ENCODE assay signal across 8 cellular contexts in the genomic region with DNA sequence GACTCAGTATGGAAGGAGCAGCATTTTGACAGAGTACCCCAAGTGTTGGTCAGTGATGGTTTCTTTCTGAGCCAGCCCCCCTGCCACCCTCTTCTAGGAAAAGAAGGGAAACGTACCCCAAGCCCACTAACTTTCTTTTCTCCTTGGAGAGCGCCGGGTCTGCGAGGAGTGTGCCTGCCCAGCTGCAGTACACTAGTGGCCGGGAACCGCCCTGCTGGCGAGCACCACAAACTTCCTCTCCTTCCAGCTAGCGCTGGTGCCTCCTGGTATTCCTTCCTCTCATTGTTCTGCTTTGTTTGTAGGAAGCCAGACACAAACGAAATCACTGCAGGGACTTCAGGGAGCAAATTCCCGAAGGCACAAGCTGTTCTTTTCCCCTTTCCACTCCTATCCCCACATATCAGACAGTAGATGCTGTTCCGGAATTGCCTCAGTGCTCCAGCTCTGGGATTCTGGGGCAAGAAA. TPM values are rescaled to one million over a fixed set of nuclear protein-coding genes. Genes with fewer than 3 reads are reported as not detected.
A peak's percentile ranks its signal among the peaks of the same experiment; 100 is the strongest.
DNase-seq lines count a peak whose midpoint lies in the region; ATAC-seq, FAIRE-seq and TF ChIP-seq lines count a peak whose summit lies in the region.

No MANE protein-coding gene starts in this region.

- H3K14ac ChIP-seq in H1 (ENCODE audit: insufficient read length) = no peak overlapping the region

- H3K4me2 ChIP-seq in H1 (ENCODE audit: insufficient read depth in 1 of 2, low read depth in 2 of 2, low read length in 2 of 2) = peak overlapping the region; percentile 96 to 97

- CTCF ChIA-PET in H1 (lab: Charles Lee; ENCODE audit: partially characterized antibody) = interaction anchor here (0.6 to 1.3 kb wide), 12 partner anchors 10 to 1330 kb away, joined by 3 to 5 read pairs (median 3); no protein-coding TSS in a partner anchor

- H2AFZ ChIP-seq in H1 (ENCODE audit: low read length) = 0 out of 2 replicates have a peak overlapping the region, but pooled peaks have one; percentile 20

- peak overlapping the region; percentile 33 to 70 (median 50); a peak in 7 of 8 replicates for H3K4me3 ChIP-seq in H1 (ENCODE audit: extremely low read depth in 1 of 4, insufficient read depth in 2 of 4, low read depth in 3 of 4, low read length in 4 of 4)

- peaks cover 3 to 10% (median 7%) of the 10 kb centered on the region in 4 experiments for H3K4me1 ChIP-seq in H1 (replicated peaks in 1 of 4; ENCODE audit: control insufficient read depth in 3 of 4, insufficient read depth in 4 of 4, low read length in 3 of 4)

- H4K5ac ChIP-seq in H1 (ENCODE audit: insufficient read length, low read depth, low read length) = no peak overlapping the region

- TF ChIP-seq POLR2A in H1 (IDR thresholded peaks at IDR 0.05; ENCODE audit: control extremely low read depth in 1 of 2, low read depth in 2 of 2, low read length in 2 of 2) = no peak

- H2BK120ac ChIP-seq in H1 (replicated peaks; ENCODE audit: low read depth, low read length) = no peak overlapping the region

- H2BK20ac ChIP-seq in H1 (ENCODE audit: low read length) = no peak overlapping the region

- H3K23ac ChIP-seq in H1 (ENCODE audit: insufficient read length) = no peak overlapping the region

- ATAC-seq in GM18873 (IDR thresholded peaks at IDR 0.05; ENCODE audit: low FRiP score, unreplicated experiment) = no peak

- no peaks in the 10 kb centered on the region for H3K9me3 ChIP-seq in H1 (ENCODE audit: insufficient read depth in 2 of 2, low read depth in 1 of 2, low read length in 1 of 2)

- TF ChIP-seq EP300 in H1 (IDR thresholded peaks at IDR 0.05; ENCODE audit: borderline replicate concordance in 1 of 2, low read depth in 2 of 2, low read length in 2 of 2) = no peak

- H4K8ac ChIP-seq in H1 (ENCODE audit: extremely low read depth, insufficient read depth, low read length) = no peak overlapping the region

- H3K36me3 ChIP-seq in H1 (ENCODE audit: control insufficient read depth in 2 of 4, insufficient read depth in 4 of 4, low read length in 3 of 4) = no peaks in the 10 kb centered on the region

- H3K18ac ChIP-seq in H1 (ENCODE audit: extremely low read depth, low read length) = no peak overlapping the region

- FAIRE-seq in H1 (lab: Jason Lieb, UNC) = peak; percentile 45

- H4K20me1 ChIP-seq in H1 (replicated peaks in 1 of 2; ENCODE audit: control insufficient read depth in 1 of 2, insufficient read depth in 2 of 2, low read length in 2 of 2) = peaks cover 16 to 24% of the 10 kb centered on the region in 2 experiments

- WGBS in H1 (ENCODE audit: extremely low coverage in 1 of 2, insufficient coverage in 1 of 2, insufficient read length in 1 of 2, insufficient replicate concordance in 2 of 2, low coverage in 1 of 2, low lambda C conversion rate in 2 of 2, missing lambda C conversion rate in 1 of 2), 2 experiments = 11% methylated on average over 10 of the region's 11 CpGs; no CpG with 5 or more reads in 1 of the 2 experiments

- DNase-seq in DMS114 treated with DMSO at 0.1 percent for 48 hours (lab: John Stamatoyannopoulos, UW; ENCODE audit: unreplicated experiment) (peak; percentile 9), NCI-H2171 (lab: John Stamatoyannopoulos, UW) (peak; percentile 8), H1 (ENCODE audit: low read depth in 1 of 2, low spot score in 2 of 2) (peak in 1 of 2 experiments; percentile 64), mucosa of gallbladder (ENCODE audit: low spot score) (peak; percentile 49), NCI-H187 treated with DMSO at 0.1 percent for 48 hours (lab: John Stamatoyannopoulos, UW) (no peak), SKM-1 (lab: John Stamatoyannopoulos, UW; ENCODE audit: unreplicated experiment) (no peak)
- DNase-seq in activated CD8-positive, alpha-beta memory T cell treated with anti-CD3 and anti-CD28 coated beads, Interleukin-2, amount 50 U/mL, for 48 hours = no peak

- H3K79me1 ChIP-seq in H1 (ENCODE audit: low read depth, low read length) = no peaks in the 10 kb centered on the region

- no peak overlapping the region; the same call in 1 of the 2 replicates for H2BK12ac ChIP-seq in H1 (ENCODE audit: low read depth, low read length)

- H2AK5ac ChIP-seq in H1 (ENCODE audit: low read depth, low read length) = no peak overlapping the region

- POLR2A ChIA-PET in H1 (lab: Charles Lee; ENCODE audit: partially characterized antibody) = interaction anchor here (1.2 kb wide), 1 partner anchor 9 kb away, joined by 3 read pairs; no protein-coding TSS in a partner anchor

- H2BK15ac ChIP-seq in H1 (ENCODE audit: low read length) = no peak overlapping the region

- no peak overlapping the region for H3K56ac ChIP-seq in H1 (replicated peaks; ENCODE audit: insufficient read length, low read depth, low read length)

- peaks cover 42 to 80% (median 69%) of the 10 kb centered on the region in 4 experiments for H3K27me3 ChIP-seq in H1 (replicated peaks in 1 of 4; ENCODE audit: control insufficient read depth in 3 of 4, extremely low read depth in 1 of 4, insufficient read depth in 3 of 4, low read length in 3 of 4)

- H2BK5ac ChIP-seq in H1 (ENCODE audit: low read depth, low read length) = no peak overlapping the region

- no peak overlapping the region for H3K9ac ChIP-seq in H1 (replicated peaks in 1 of 4; ENCODE audit: extremely low read depth in 1 of 4, low read depth in 3 of 4, low read length in 3 of 4)

- TF ChIP-seq CTCF in H1 (IDR thresholded peaks at IDR 0.05; ENCODE audit: control extremely low read depth in 1 of 3, insufficient read depth in 1 of 3, low read depth in 1 of 3, low read length in 3 of 3) = peak; percentile 1 to 31 (median 27); a peak in 2 of 4 replicates

- peaks cover 18% of the 10 kb centered on the region; the same call in 1 of the 2 replicates for H3K23me2 ChIP-seq in H1 (ENCODE audit: low read depth, low read length)

- TF ChIP-seq RAD21 in H1 (IDR thresholded peaks at IDR 0.05 in 1 of 2, conservative IDR thresholded peaks at IDR 0.05 in 1 of 2; ENCODE audit: low read depth in 2 of 2, low read length in 2 of 2) = no peak

- no peak overlapping the region for H3K4ac ChIP-seq in H1 (replicated peaks; ENCODE audit: insufficient read length, low read depth, low read length)

- no peak overlapping the region for H4K91ac ChIP-seq in H1 (replicated peaks; ENCODE audit: insufficient read length, low read length)

- H3K79me2 ChIP-seq in H1 (ENCODE audit: control insufficient read depth in 1 of 2, insufficient read depth in 2 of 2, low read length in 2 of 2) = no peaks in the 10 kb centered on the region

- no peak overlapping the region for H3K27ac ChIP-seq in H1 (ENCODE audit: low read depth, low read length)

TF ChIP-seq in H1, 55 proteins besides CTCF, POLR2A, EP300 and RAD21:
- TF ChIP-seq SP1 (IDR thresholded peaks at IDR 0.05; ENCODE audit: low read depth, low read length) (no peak), ASH2L (IDR thresholded peaks at IDR 0.05; ENCODE audit: low read length) (peak; percentile 34), CREB1 (IDR thresholded peaks at IDR 0.05) (no peak), TCF12 (IDR thresholded peaks at IDR 0.05; ENCODE audit: low read depth, low read length) (no peak), POU5F1 (IDR thresholded peaks at IDR 0.05; ENCODE audit: low read depth, low read length) (no peak), TEAD4 (IDR thresholded peaks at IDR 0.05; ENCODE audit: low read depth, low read length) (peak; percentile 67; the same call in 1 of the 2 replicates), RNF2 (IDR thresholded peaks at IDR 0.05; ENCODE audit: borderline replicate concordance, low read depth, low read length, missing control alignments, poor library complexity, severe bottlenecking) (peak; percentile 67), TBP (IDR thresholded peaks at IDR 0.05; ENCODE audit: low read depth, low read length) (peak; percentile 42; the same call in 1 of the 2 replicates), GABPA (IDR thresholded peaks at IDR 0.05; ENCODE audit: borderline replicate concordance, insufficient read depth, low read length) (0 out of 2 replicates have a peak, but pooled peaks have one; percentile 15), EZH2 (IDR thresholded peaks at IDR 0.05; ENCODE audit: low read depth, low read length, severe bottlenecking) (peak; percentile 20), PHF8 (conservative IDR thresholded peaks at IDR 0.05; ENCODE audit: low read depth, low read length) (no peak), RXRA (IDR thresholded peaks at IDR 0.05; ENCODE audit: insufficient read depth, low read depth, low read length) (no peak), FOSL1 (IDR thresholded peaks at IDR 0.05; ENCODE audit: insufficient read depth, low read depth, low read length) (no peak), SIX5 (IDR thresholded peaks at IDR 0.05; ENCODE audit: low read depth, low read length) (no peak)
- TF ChIP-seq, protein P1, sequence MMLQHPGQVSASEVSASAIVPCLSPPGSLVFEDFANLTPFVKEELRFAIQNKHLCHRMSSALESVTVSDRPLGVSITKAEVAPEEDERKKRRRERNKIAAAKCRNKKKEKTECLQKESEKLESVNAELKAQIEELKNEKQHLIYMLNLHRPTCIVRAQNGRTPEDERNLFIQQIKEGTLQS (IDR thresholded peaks at IDR 0.05; ENCODE audit: insufficient read depth, low read depth, low read length) = no peak

RNA-seq across cellular contexts. Expression of a gene that starts 1.8 kb away (rescaled TPM):
- total RNA-seq in H1 (2021; fragmentation: NEBNext Ultra II Directional; extraction: Animal tissue kit (Norgen Biotek cat#: 25700)) = 0.48 TPM in 1 of 2 replicates, not detected in the other
- 0.14 and 0.20 TPM in 2 replicates for polyA plus RNA-seq in H1 (2011; rRNA removed)
- 0.36 TPM for polyA plus RNA-seq in H1 (2011; cell fraction: cytosol; rRNA removed)
- 0.46 TPM for polyA plus RNA-seq in H1 (2011; cell fraction: nucleus; rRNA removed)
- polyA plus RNA-seq in H1 (2012, experiment 1 of 2) = 0.15 to 0.29 TPM (median 0.19 TPM) in 4 replicates
- polyA plus RNA-seq in H1 (2012, experiment 2 of 2) = not detected
- polyA plus RNA-seq in H1 (2013, experiment 1 of 2) = 0.10 TPM
- 0.07 TPM for polyA plus RNA-seq in H1 (2013, experiment 2 of 2)
- polyA minus RNA-seq in H1 (2011; rRNA and poly(A)+ RNA removed) = 0.38 and 0.76 TPM in 2 replicates
- polyA minus RNA-seq in H1 (2011; cell fraction: cytosol; rRNA and poly(A)+ RNA removed) = 0.29 TPM
- polyA minus RNA-seq in H1 (2011; cell fraction: nucleus; rRNA and poly(A)+ RNA removed) = 1.8 TPM
- total RNA-seq in mucosa of gallbladder = 1.8 TPM

Comparison
In these comparisons a context has a peak if more than half of its experiments do, and no peak if none do; other contexts are left out.
1. DNase-seq: peak in DMS114 treated with DMSO at 0.1 percent for 48 hours (single experiment), NCI-H2171 (single experiment) and mucosa of gallbladder (single experiment); none in activated CD8-positive, alpha-beta memory T cell treated with anti-CD3 and anti-CD28 coated beads, Interleukin-2, amount 50 U/mL, for 48 hours (single experiment), NCI-H187 treated with DMSO at 0.1 percent for 48 hours (single experiment) and SKM-1 (single experiment).